Comparison of ENCODE assay signal across 13 cellular contexts in the genomic region with DNA sequence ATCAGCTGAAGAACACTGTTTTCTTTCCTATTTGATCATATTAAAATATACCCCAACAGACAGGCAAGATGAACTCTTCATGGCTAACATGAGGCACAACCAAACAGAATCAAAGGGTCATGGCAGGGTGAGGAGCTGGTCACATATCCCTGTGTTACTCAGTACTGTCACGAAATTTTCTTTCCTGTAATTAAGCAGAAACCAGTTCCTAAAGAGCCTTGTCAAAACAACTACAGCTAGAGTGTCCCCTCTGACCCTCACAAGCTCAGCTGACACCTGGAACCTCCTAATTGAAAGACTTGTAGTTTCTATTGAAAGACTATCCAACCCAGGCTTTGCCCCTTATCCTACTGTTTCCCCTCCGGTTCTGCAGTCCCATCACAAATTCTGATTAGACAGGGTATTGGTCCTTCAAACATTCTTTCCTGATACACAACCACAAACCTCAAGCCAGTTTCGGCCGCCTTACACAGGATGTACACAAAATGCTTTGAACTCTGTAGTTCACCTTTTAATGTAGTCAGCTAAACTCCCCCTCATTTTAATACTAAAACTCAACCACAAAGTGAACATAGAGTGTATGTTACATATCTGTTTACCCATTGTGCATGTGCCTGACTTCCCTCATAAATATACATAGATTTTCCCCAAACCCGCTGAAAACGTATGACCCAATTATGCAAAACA.
DNase-seq lines count a peak whose midpoint lies in the region; ATAC-seq and TF ChIP-seq lines count a peak whose summit lies in the region.
"Had no signal": no experiment of that assay in that cellular context is flagged by ENCODE, and none has a peak within 500 bp of the region (broad histone marks: within the 10 kb centered on the region; RNA-seq: fewer than 3 reads in every experiment).

No MANE protein-coding gene starts in this region.

- no peaks in the 10 kb centered on the region for H3K27me3 Mint-ChIP-seq in stimulated activated naive CD8-positive, alpha-beta T cell treated with anti-CD3 and anti-CD28 coated beads, Interleukin-15, amount 100 ng/mL, for 72 hours
- no peaks in the 10 kb centered on the region for H3K27me3 Mint-ChIP-seq in mesothelial cell of epicardium (ENCODE audit: low read depth)

- ATAC-seq in stimulated activated naive CD8-positive, alpha-beta T cell treated with anti-CD3 and anti-CD28 coated beads, Interleukin-15, amount 100 ng/mL, for 72 hours = peak; percentile 42
- ATAC-seq in stimulated activated naive CD8-positive, alpha-beta T cell treated with anti-CD3 and anti-CD28 coated beads, Interleukin-15, Interleukin-2, amounts not matched to agents 100 U/mL and 50 U/mL, for 24 hours = no peak
- ATAC-seq in GM21825 (IDR thresholded peaks at IDR 0.05; ENCODE audit: unreplicated experiment) (peak; percentile 98), HG03378 (IDR thresholded peaks at IDR 0.05; ENCODE audit: unreplicated experiment) (peak; percentile 98), left cardiac atrium (no peak)
- ATAC-seq: activated T-cell treated with anti-CD3 and anti-CD28 coated beads, Interleukin-2, amount 50 U/mL, for 72 hours; heart left ventricle had no signal

- no peaks in the 10 kb centered on the region for H3K27me3 ChIP-seq in stomach
- H3K27me3 ChIP-seq: heart left ventricle had no signal

- peaks cover 0 to 5% of the 10 kb centered on the region in 2 donors for H3K9me3 Mint-ChIP-seq in stimulated activated naive CD8-positive, alpha-beta T cell treated with anti-CD3 and anti-CD28 coated beads, Interleukin-15, amount 100 ng/mL, for 72 hours
- H3K9me3 Mint-ChIP-seq in mesothelial cell of epicardium = peaks cover 23% of the 10 kb centered on the region

- intact Hi-C loops in stomach (cut with DNase I; ENCODE audit: low total_unique reads) = no loop called here
- intact Hi-C loops in left cardiac atrium (cut with DNase I) = no loop called here

- no peak overlapping the region for H3K27ac ChIP-seq in stomach
- H3K27ac ChIP-seq: coronary artery, heart left ventricle had no signal

- H3K27ac Mint-ChIP-seq in stimulated activated naive CD8-positive, alpha-beta T cell treated with anti-CD3 and anti-CD28 coated beads, Interleukin-15, amount 100 ng/mL, for 72 hours = no peak overlapping the region
- no peak overlapping the region for H3K27ac Mint-ChIP-seq in mesothelial cell of epicardium
- H3K27ac Mint-ChIP-seq: activated T-cell treated with anti-CD3 and anti-CD28 coated beads, Interleukin-2, amount 50 U/mL, for 72 hours had no signal

- no peaks in the 10 kb centered on the region for H3K36me3 Mint-ChIP-seq in mesothelial cell of epicardium

- no peak overlapping the region for H3K4me3 Mint-ChIP-seq in stimulated activated naive CD8-positive, alpha-beta T cell treated with anti-CD3 and anti-CD28 coated beads, Interleukin-15, amount 100 ng/mL, for 72 hours
- H3K4me3 Mint-ChIP-seq in mesothelial cell of epicardium = no peak overlapping the region
- H3K4me3 Mint-ChIP-seq: activated T-cell treated with anti-CD3 and anti-CD28 coated beads, Interleukin-2, amount 50 U/mL, for 72 hours had no signal

- no peak for TF ChIP-seq EP300 in stomach (IDR thresholded peaks at IDR 0.05)

- H3K4me3 ChIP-seq in stomach = no peak overlapping the region
- H3K4me3 ChIP-seq: coronary artery, heart left ventricle had no signal

- H3K36me3 ChIP-seq in stomach = no peaks in the 10 kb centered on the region
- H3K36me3 ChIP-seq: heart left ventricle had no signal

- DNase-seq in stimulated activated naive CD8-positive, alpha-beta T cell treated with anti-CD3 and anti-CD28 coated beads, Interleukin-15, amount 100 ng/mL, for 72 hours = no peak
- no peak for DNase-seq in stimulated activated naive CD8-positive, alpha-beta T cell treated with anti-CD3 and anti-CD28 coated beads, Interleukin-15, Interleukin-2, amounts not matched to agents 100 U/mL and 50 U/mL, for 24 hours
- no peak for DNase-seq in COLO829 (ENCODE audit: low spot score)
- DNase-seq in stomach = no peak
- no peak for DNase-seq in mesothelial cell of epicardium (ENCODE audit: low spot score in 2 of 2, unreplicated experiment in 2 of 2)
- no peak for DNase-seq in left cardiac atrium
- DNase-seq: activated T-cell treated with anti-CD3 and anti-CD28 coated beads, Interleukin-2, amount 50 U/mL, for 72 hours; heart left ventricle; NCI-H510A; small intestine had no signal

- TF ChIP-seq POLR2A in stomach (IDR thresholded peaks at IDR 0.05) = no peak

- H3K9me3 ChIP-seq in stomach = no peaks in the 10 kb centered on the region
- H3K9me3 ChIP-seq: heart left ventricle had no signal

- 49 to 59% (median 53%) methylated on average over 6 of the region's 6 CpGs for WGBS in stomach, 5 donors

- peaks cover 6% of the 10 kb centered on the region for H3K4me1 Mint-ChIP-seq in stimulated activated naive CD8-positive, alpha-beta T cell treated with anti-CD3 and anti-CD28 coated beads, Interleukin-15, amount 100 ng/mL, for 72 hours
- H3K4me1 Mint-ChIP-seq in mesothelial cell of epicardium = no peaks in the 10 kb centered on the region

- TF ChIP-seq CTCF in stomach (IDR thresholded peaks at IDR 0.05) (no peak), mesothelial cell of epicardium (IDR thresholded peaks at IDR 0.05; ENCODE audit: unreplicated experiment) (no peak)

- H3K4me1 ChIP-seq in stomach = no peaks in the 10 kb centered on the region
- H3K4me1 ChIP-seq: heart left ventricle had no signal

Comparison
In these comparisons a context has a peak if more than half of its experiments do, and no peak if none do; other contexts are left out.
1. ATAC-seq: peak in stimulated activated naive CD8-positive, alpha-beta T cell treated with anti-CD3 and anti-CD28 coated beads, Interleukin-15, amount 100 ng/mL, for 72 hours (single experiment), GM21825 (single experiment) and HG03378 (single experiment); none in stimulated activated naive CD8-positive, alpha-beta T cell treated with anti-CD3 and anti-CD28 coated beads, Interleukin-15, Interleukin-2, amounts not matched to agents 100 U/mL and 50 U/mL, for 24 hours (single experiment) and left cardiac atrium (0 of 2).